Comparison of ENCODE assay signal across 13 cellular contexts in genomic region chr14:101858791-101859537, GRCh38.
A peak's percentile ranks its signal among the peaks of the same experiment; 100 is the strongest.
DNase-seq lines count a peak whose midpoint lies in the region; ATAC-seq and TF ChIP-seq lines count a peak whose summit lies in the region.
"Had no signal": no experiment of that assay in that cellular context is flagged by ENCODE, and none has a peak within 500 bp of the region (broad histone marks: within the 10 kb centered on the region; RNA-seq: fewer than 3 reads in every experiment).

No MANE protein-coding gene starts in this region.

- peak overlapping the region; percentile 77 for H3K27ac Mint-ChIP-seq in T-helper 1 cell treated with Interleukin-12 subunit alpha and Interleukin-12 subunit beta and Interleukin-4 antibody, amounts not matched to agents 30 μg/mL and 1 μg/mL, for 36 hours
- H3K27ac Mint-ChIP-seq in naive thymus-derived CD8-positive, alpha-beta T cell = peak overlapping the region; percentile 6 to 90 (median 78)

- TF ChIP-seq CTCF in adrenal gland (IDR thresholded peaks at IDR 0.05) (no peak), prostate gland (IDR thresholded peaks at IDR 0.05) (no peak)

- intact Hi-C loops in adrenal gland (cut with DNase I) = no loop called here
- intact Hi-C loops in prostate gland (cut with DNase I) = no loop called here

- no peaks in the 10 kb centered on the region for H3K9me3 Mint-ChIP-seq in T-helper 1 cell treated with Interleukin-12 subunit alpha and Interleukin-12 subunit beta and Interleukin-4 antibody, amounts not matched to agents 30 μg/mL and 1 μg/mL, for 36 hours
- H3K9me3 Mint-ChIP-seq in naive thymus-derived CD8-positive, alpha-beta T cell = no peaks in the 10 kb centered on the region
- H3K9me3 Mint-ChIP-seq: brain had no signal

- peak overlapping the region; percentile 47 for H3K4me3 Mint-ChIP-seq in T-helper 1 cell treated with Interleukin-12 subunit alpha and Interleukin-12 subunit beta and Interleukin-4 antibody, amounts not matched to agents 30 μg/mL and 1 μg/mL, for 36 hours
- H3K4me3 Mint-ChIP-seq in naive thymus-derived CD8-positive, alpha-beta T cell = peak overlapping the region in 4 of 10 donors; percentile 27 to 60 (median 34)
- H3K4me3 Mint-ChIP-seq: brain had no signal

- H3K27ac ChIP-seq in adrenal gland = peak overlapping the region in 3 of 5 donors; percentile 32 to 71 (median 35)
- no peak overlapping the region for H3K27ac ChIP-seq in prostate gland

- DNase-seq in T-helper 1 cell (no peak), NCI-H187 treated with DMSO at 0.1 percent for 48 hours (lab: John Stamatoyannopoulos, UW) (peak; percentile 15), adrenal gland (peak in 5 of 7 donors; percentile 48 to 78 (median 54)), prostate gland (ENCODE audit: low spot score) (no peak), DMS 273 (lab: John Stamatoyannopoulos, UW; ENCODE audit: unreplicated experiment) (no peak)
- DNase-seq in naive thymus-derived CD8-positive, alpha-beta T cell = no peak
- DNase-seq: activated CD4-positive, alpha-beta T cell treated with anti-CD3 and anti-CD28 coated beads for 48 hours; NCI-H345; SIG-M5; stimulated activated CD4-positive, alpha-beta T cell treated with anti-CD3 and anti-CD28 coated beads, Interleukin-12 subunit alpha, Interleukin-12 subunit beta, amount 100 ng/mL, for 4 hours had no signal

- no peaks in the 10 kb centered on the region for H3K27me3 ChIP-seq in adrenal gland
- no peaks in the 10 kb centered on the region for H3K27me3 ChIP-seq in prostate gland (replicated peaks; ENCODE audit: insufficient read depth)

- POLR2A ChIA-PET in naive thymus-derived CD8-positive, alpha-beta T cell (lab: Charles Lee) = no interaction called here

- no peak overlapping the region for H3K4me3 ChIP-seq in adrenal gland
- H3K4me3 ChIP-seq in prostate gland = no peak overlapping the region

- H3K36me3 ChIP-seq in adrenal gland (replicated peaks in 1 of 2) (peaks cover 0 to 10% of the 10 kb centered on the region in 2 donors), prostate gland (no peaks in the 10 kb centered on the region)

- no peak for TF ChIP-seq POLR2A in adrenal gland (IDR thresholded peaks at IDR 0.05)
- TF ChIP-seq POLR2A in prostate gland (IDR thresholded peaks at IDR 0.05) = no peak

- H3K27me3 Mint-ChIP-seq in T-helper 1 cell treated with Interleukin-12 subunit alpha and Interleukin-12 subunit beta and Interleukin-4 antibody, amounts not matched to agents 30 μg/mL and 1 μg/mL, for 36 hours (ENCODE audit: low read depth) = no peaks in the 10 kb centered on the region
- H3K27me3 Mint-ChIP-seq in naive thymus-derived CD8-positive, alpha-beta T cell = no peaks in the 10 kb centered on the region
- H3K27me3 Mint-ChIP-seq: brain had no signal

- ATAC-seq in naive thymus-derived CD8-positive, alpha-beta T cell = no peak
- ATAC-seq in GM19324 (IDR thresholded peaks at IDR 0.05; ENCODE audit: low FRiP score, unreplicated experiment) = no peak

- H3K4me1 Mint-ChIP-seq in T-helper 1 cell treated with Interleukin-12 subunit alpha and Interleukin-12 subunit beta and Interleukin-4 antibody, amounts not matched to agents 30 μg/mL and 1 μg/mL, for 36 hours (ENCODE audit: low read depth) = peaks cover 41% of the 10 kb centered on the region
- peaks cover 32 to 70% (median 64%) of the 10 kb centered on the region in 4 donors for H3K4me1 Mint-ChIP-seq in naive thymus-derived CD8-positive, alpha-beta T cell

- 67 to 72% (median 68%) methylated on average over 17 of the region's 17 CpGs for WGBS in adrenal gland, 4 donors
- 87% methylated on average over 17 of the region's 17 CpGs for WGBS in prostate gland

- no peaks in the 10 kb centered on the region for H3K9me3 ChIP-seq in adrenal gland (replicated peaks in 1 of 3)
- H3K9me3 ChIP-seq in prostate gland = no peaks in the 10 kb centered on the region

- H3K36me3 Mint-ChIP-seq in T-helper 1 cell treated with Interleukin-12 subunit alpha and Interleukin-12 subunit beta and Interleukin-4 antibody, amounts not matched to agents 30 μg/mL and 1 μg/mL, for 36 hours (ENCODE audit: low read depth) = peaks cover 34% of the 10 kb centered on the region
- peaks cover 0 to 82% (median 9%) of the 10 kb centered on the region in 3 donors for H3K36me3 Mint-ChIP-seq in naive thymus-derived CD8-positive, alpha-beta T cell

- H3K4me1 ChIP-seq in adrenal gland (replicated peaks in 1 of 2) = peaks cover 8 to 54% of the 10 kb centered on the region in 2 donors
- no peaks in the 10 kb centered on the region for H3K4me1 ChIP-seq in prostate gland (replicated peaks)

Comparison
In these comparisons a context has a peak if more than half of its experiments do, and no peak if none do; other contexts are left out.
1. DNase-seq: peak in NCI-H187 treated with DMSO at 0.1 percent for 48 hours (single experiment) and adrenal gland (5 of 7); none in T-helper 1 cell (0 of 5), naive thymus-derived CD8-positive, alpha-beta T cell (0 of 10), prostate gland (single experiment) and DMS 273 (single experiment).
2. H3K27ac ChIP-seq: peak in adrenal gland (3 of 5); none in prostate gland (0 of 2).